In the genomic region with DNA sequence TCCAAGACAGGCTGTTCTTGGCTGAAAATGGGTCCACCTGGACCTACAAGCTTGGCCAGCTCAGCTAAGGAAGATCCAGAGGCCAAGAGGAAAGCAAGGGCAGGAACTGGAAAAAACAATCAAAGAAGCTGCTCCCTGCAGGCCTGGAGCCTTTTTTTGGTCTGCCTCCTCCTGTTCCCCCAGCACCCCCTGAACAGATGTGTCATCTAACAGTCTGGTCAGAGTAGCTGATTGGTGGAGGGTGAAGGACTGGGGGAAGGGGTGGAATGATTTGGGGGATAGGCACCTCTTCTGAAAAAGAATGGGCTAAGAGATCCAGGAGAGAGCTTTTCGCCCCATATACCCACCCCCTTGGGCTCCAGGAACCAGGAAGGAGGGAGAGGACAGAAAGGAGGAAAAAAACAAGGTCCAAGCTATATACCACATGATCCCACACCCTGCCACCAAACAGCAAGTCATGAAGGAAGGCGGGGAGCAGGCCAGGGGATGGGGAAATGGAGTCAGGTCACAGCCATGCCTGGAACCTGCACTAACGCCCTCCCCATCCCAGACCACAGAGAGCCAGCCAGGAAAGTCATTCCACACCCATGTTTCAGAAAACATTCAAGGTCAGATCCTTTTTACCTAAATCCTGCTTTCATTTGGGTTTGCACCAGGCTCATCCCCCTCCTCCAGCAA, we compare ENCODE assay signal across 8 cellular contexts. TPM values are rescaled to one million over a fixed set of nuclear protein-coding genes. Genes with fewer than 3 reads are reported as not detected.
DNase-seq lines count a peak whose midpoint lies in the region; ATAC-seq and TF ChIP-seq lines count a peak whose summit lies in the region.

No MANE protein-coding gene starts in this region.

- ATAC-seq in activated naive CD8-positive, alpha-beta T cell treated with anti-CD3 and anti-CD28 coated beads, Interleukin-2, amount 50 U/mL, for 24 hours, result no peak
- ATAC-seq in stimulated activated naive CD8-positive, alpha-beta T cell treated with anti-CD3 and anti-CD28 coated beads, Interleukin-15, amount 100 ng/mL, for 72 hours, result no peak

- POLR2A ChIA-PET in HEK293T (lab: Yijun Ruan, JAX), result interaction anchor here (1.4 to 1.9 kb wide), 2 partner anchors 38 to 39 kb away, joined by 4 read pairs; a partner anchor contains a TSS

- H3K27ac Mint-ChIP-seq in T-helper 1 cell treated with Interleukin-12 subunit alpha and Interleukin-12 subunit beta and Interleukin-4 antibody, amounts not matched to agents 30 μg/mL and 1 μg/mL, for 36 hours, result no peak overlapping the region
- no peak overlapping the region for H3K27ac Mint-ChIP-seq in activated naive CD8-positive, alpha-beta T cell treated with anti-CD3 and anti-CD28 coated beads, Interleukin-2, amount 50 U/mL, for 24 hours
- H3K27ac Mint-ChIP-seq in immature natural killer cell, result peak overlapping the region in 5 of 6 donors; percentile 30 to 91 (median 59)
- peak overlapping the region in 1 of 2 donors; percentile 78 for H3K27ac Mint-ChIP-seq in stimulated activated naive CD8-positive, alpha-beta T cell treated with anti-CD3 and anti-CD28 coated beads, Interleukin-15, amount 100 ng/mL, for 72 hours

- CTCF ChIA-PET in HEK293T (lab: Yijun Ruan, JAX), result interaction anchor here (0.6 kb wide), 1 partner anchor 10 kb away, joined by 3 read pairs; no protein-coding TSS in a partner anchor

- no peaks in the 10 kb centered on the region for H3K27me3 Mint-ChIP-seq in T-helper 1 cell treated with Interleukin-12 subunit alpha and Interleukin-12 subunit beta and Interleukin-4 antibody, amounts not matched to agents 30 μg/mL and 1 μg/mL, for 36 hours (ENCODE audit: low read depth)
- H3K27me3 Mint-ChIP-seq in activated naive CD8-positive, alpha-beta T cell treated with anti-CD3 and anti-CD28 coated beads, Interleukin-2, amount 50 U/mL, for 24 hours, result peaks cover 7% of the 10 kb centered on the region
- peaks cover 3 to 10% (median 7%) of the 10 kb centered on the region in 3 donors for H3K27me3 Mint-ChIP-seq in immature natural killer cell (ENCODE audit: low read depth in 3 of 3)
- H3K27me3 Mint-ChIP-seq in stimulated activated naive CD8-positive, alpha-beta T cell treated with anti-CD3 and anti-CD28 coated beads, Interleukin-15, amount 100 ng/mL, for 72 hours, result peaks cover 16% of the 10 kb centered on the region

- H3K4me1 Mint-ChIP-seq in T-helper 1 cell treated with Interleukin-12 subunit alpha and Interleukin-12 subunit beta and Interleukin-4 antibody, amounts not matched to agents 30 μg/mL and 1 μg/mL, for 36 hours (ENCODE audit: low read depth), result peaks cover 25% of the 10 kb centered on the region
- peaks cover 21% of the 10 kb centered on the region for H3K4me1 Mint-ChIP-seq in activated naive CD8-positive, alpha-beta T cell treated with anti-CD3 and anti-CD28 coated beads, Interleukin-2, amount 50 U/mL, for 24 hours
- peaks cover 39 to 43% of the 10 kb centered on the region in 2 donors for H3K4me1 Mint-ChIP-seq in immature natural killer cell
- H3K4me1 Mint-ChIP-seq in stimulated activated naive CD8-positive, alpha-beta T cell treated with anti-CD3 and anti-CD28 coated beads, Interleukin-15, amount 100 ng/mL, for 72 hours, result peaks cover 24% of the 10 kb centered on the region

- peak overlapping the region; percentile 87 for H3K4me3 Mint-ChIP-seq in T-helper 1 cell treated with Interleukin-12 subunit alpha and Interleukin-12 subunit beta and Interleukin-4 antibody, amounts not matched to agents 30 μg/mL and 1 μg/mL, for 36 hours
- peak overlapping the region; percentile 68 for H3K4me3 Mint-ChIP-seq in activated naive CD8-positive, alpha-beta T cell treated with anti-CD3 and anti-CD28 coated beads, Interleukin-2, amount 50 U/mL, for 24 hours
- H3K4me3 Mint-ChIP-seq in immature natural killer cell, result peak overlapping the region; percentile 55 to 86 (median 86)
- peak overlapping the region; percentile 78 to 90 for H3K4me3 Mint-ChIP-seq in stimulated activated naive CD8-positive, alpha-beta T cell treated with anti-CD3 and anti-CD28 coated beads, Interleukin-15, amount 100 ng/mL, for 72 hours

- no peak for DNase-seq in T-helper 1 cell
- DNase-seq in activated naive CD8-positive, alpha-beta T cell treated with anti-CD3 and anti-CD28 coated beads, Interleukin-2, amount 50 U/mL, for 24 hours, result no peak
- no peak for DNase-seq in immature natural killer cell
- DNase-seq in stimulated activated naive CD8-positive, alpha-beta T cell treated with anti-CD3 and anti-CD28 coated beads, Interleukin-15, amount 100 ng/mL, for 72 hours, result no peak
- DNase-seq in Kasumi-1 (lab: John Stamatoyannopoulos, UW), result no peak
- no peak for DNase-seq in NCI-H187 (lab: John Stamatoyannopoulos, UW)
- DNase-seq in HEK293T (ENCODE audit: extremely low spot score), result no peak

- H3K9me3 Mint-ChIP-seq in T-helper 1 cell treated with Interleukin-12 subunit alpha and Interleukin-12 subunit beta and Interleukin-4 antibody, amounts not matched to agents 30 μg/mL and 1 μg/mL, for 36 hours, result no peaks in the 10 kb centered on the region
- H3K9me3 Mint-ChIP-seq in activated naive CD8-positive, alpha-beta T cell treated with anti-CD3 and anti-CD28 coated beads, Interleukin-2, amount 50 U/mL, for 24 hours, result no peaks in the 10 kb centered on the region
- H3K9me3 Mint-ChIP-seq in immature natural killer cell, result peaks cover 0 to 1% (median 0%) of the 10 kb centered on the region in 6 donors
- no peaks in the 10 kb centered on the region for H3K9me3 Mint-ChIP-seq in stimulated activated naive CD8-positive, alpha-beta T cell treated with anti-CD3 and anti-CD28 coated beads, Interleukin-15, amount 100 ng/mL, for 72 hours

- no peaks in the 10 kb centered on the region for H3K36me3 Mint-ChIP-seq in T-helper 1 cell treated with Interleukin-12 subunit alpha and Interleukin-12 subunit beta and Interleukin-4 antibody, amounts not matched to agents 30 μg/mL and 1 μg/mL, for 36 hours (ENCODE audit: low read depth)
- H3K36me3 Mint-ChIP-seq in activated naive CD8-positive, alpha-beta T cell treated with anti-CD3 and anti-CD28 coated beads, Interleukin-2, amount 50 U/mL, for 24 hours (ENCODE audit: low read depth), result no peaks in the 10 kb centered on the region
- no peaks in the 10 kb centered on the region for H3K36me3 Mint-ChIP-seq in immature natural killer cell

TF ChIP-seq in HEK293T, 16 proteins besides CTCF, POLR2A, EP300 and RAD21:
- TF ChIP-seq, protein P1, sequence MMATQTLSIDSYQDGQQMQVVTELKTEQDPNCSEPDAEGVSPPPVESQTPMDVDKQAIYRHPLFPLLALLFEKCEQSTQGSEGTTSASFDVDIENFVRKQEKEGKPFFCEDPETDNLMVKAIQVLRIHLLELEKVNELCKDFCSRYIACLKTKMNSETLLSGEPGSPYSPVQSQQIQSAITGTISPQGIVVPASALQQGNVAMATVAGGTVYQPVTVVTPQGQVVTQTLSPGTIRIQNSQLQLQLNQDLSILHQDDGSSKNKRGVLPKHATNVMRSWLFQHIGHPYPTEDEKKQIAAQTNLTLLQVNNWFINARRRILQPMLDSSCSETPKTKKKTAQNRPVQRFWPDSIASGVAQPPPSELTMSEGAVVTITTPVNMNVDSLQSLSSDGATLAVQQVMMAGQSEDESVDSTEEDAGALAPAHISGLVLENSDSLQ (IDR thresholded peaks at IDR 0.05), result no peak
- no peak for TF ChIP-seq L3MBTL2 (conservative IDR thresholded peaks at IDR 0.05)
- TF ChIP-seq ZNF384 (IDR thresholded peaks at IDR 0.05), result no peak
- TF ChIP-seq NFRKB (IDR thresholded peaks at IDR 0.05), result no peak
- no peak for TF ChIP-seq ELF4 (IDR thresholded peaks at IDR 0.05)
- TF ChIP-seq CTBP1 (IDR thresholded peaks at IDR 0.05; ENCODE audit: borderline replicate concordance), result no peak
- TF ChIP-seq TARDBP (IDR thresholded peaks at IDR 0.05), result no peak
- no peak for TF ChIP-seq FOXM1 (IDR thresholded peaks at IDR 0.05; ENCODE audit: borderline replicate concordance)
- no peak for TF ChIP-seq ARNT (IDR thresholded peaks at IDR 0.05)
- no peak for TF ChIP-seq LEF1 (IDR thresholded peaks at IDR 0.05; ENCODE audit: borderline replicate concordance)

RNA-seq across cellular contexts. Expression of a gene that starts 2.0 kb away (rescaled TPM):
- 1 to 10 TPM; 3.7 to 6.6 (median 5.0) TPM for polyA plus RNA-seq in immature natural killer cell

RNA-seq across cellular contexts. Expression of a gene that starts 39.2 kb away (rescaled TPM):
- polyA plus RNA-seq in immature natural killer cell, result 1 to 10 TPM; 2.4 to 4.5 (median 3.3) TPM

Comparison
In these comparisons a context has a peak if more than half of its experiments do, and no peak if none do; other contexts are left out.
1. H3K27ac Mint-ChIP-seq: peak in immature natural killer cell (5 of 6); none in T-helper 1 cell treated with Interleukin-12 subunit alpha and Interleukin-12 subunit beta and Interleukin-4 antibody, amounts not matched to agents 30 μg/mL and 1 μg/mL, for 36 hours (single experiment) and activated naive CD8-positive, alpha-beta T cell treated with anti-CD3 and anti-CD28 coated beads, Interleukin-2, amount 50 U/mL, for 24 hours (single experiment).
2. Peak in every context shown above with its lines, with median percentiles within 50 percentile points of each other: H3K4me3 Mint-ChIP-seq.